In the genomic region with DNA sequence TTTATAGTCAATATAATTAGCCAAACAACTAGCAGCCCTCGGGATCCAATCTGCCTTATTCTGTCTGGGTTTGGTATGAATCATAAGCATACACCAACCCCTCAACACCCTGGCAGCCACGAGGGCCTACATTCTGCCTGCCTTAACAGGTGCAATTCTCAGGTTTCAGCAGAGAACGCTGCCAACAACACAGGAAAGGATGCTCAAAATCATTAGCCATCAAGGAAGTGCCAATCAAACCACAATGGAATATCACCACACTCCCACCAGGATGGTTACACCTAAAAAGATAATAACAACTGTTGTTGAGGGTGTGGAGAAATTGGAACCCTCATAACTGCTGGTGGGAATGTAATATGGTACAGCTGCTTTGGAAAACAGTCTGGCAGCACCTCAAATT, we compare ENCODE assay signal across 24 cellular contexts.
DNase-seq lines count a peak whose midpoint lies in the region; ATAC-seq and TF ChIP-seq lines count a peak whose summit lies in the region.
"Had no signal": no experiment of that assay in that cellular context is flagged by ENCODE, and none has a peak within 500 bp of the region (broad histone marks: within the 10 kb centered on the region; RNA-seq: fewer than 3 reads in every experiment).

No MANE protein-coding gene starts in this region.

- TF ChIP-seq CTCF in HEK293 (tag by site-specific recombination; IDR thresholded peaks at IDR 0.05) = no peak
- no peak for TF ChIP-seq CTCF in neutrophil (IDR thresholded peaks at IDR 0.05)
- TF ChIP-seq CTCF in ascending aorta (IDR thresholded peaks at IDR 0.05) = no peak

- POLR2A ChIA-PET in HEK293 (lab: Yijun Ruan, JAX) = no interaction called here

- DNase-seq in NCI-H1694 (lab: John Stamatoyannopoulos, UW) (peak; percentile 58), NCI-H446 treated with DMSO at 0.1 percent for 48 hours (lab: John Stamatoyannopoulos, UW) (peak; percentile 83), ascending aorta (ENCODE audit: low spot score in 2 of 2) (no peak)
- DNase-seq in stimulated activated naive CD8-positive, alpha-beta T cell treated with anti-CD3 and anti-CD28 coated beads, Interleukin-15, amount 100 ng/mL, for 72 hours = no peak
- no peak for DNase-seq in stimulated activated naive CD4-positive, alpha-beta T cell treated with Interleukin-2 at 50 U/mL for 16 hours (lab: John Stamatoyannopoulos, UW)
- no peak for DNase-seq in stimulated activated naive CD4-positive, alpha-beta T cell (lab: John Stamatoyannopoulos, UW)
- DNase-seq: activated CD4-positive, alpha-beta memory T cell treated with anti-CD3 and anti-CD28 coated beads, Interleukin-2, amount 10 ng/mL, durations not matched to agents 7 days and 5 days; activated T-cell treated with anti-CD3 and anti-CD28 coated beads, Interleukin-2, amount 50 U/mL, for 48 hours; AML-193; Caco-2; GDM1; kidney; natural killer cell; SIG-M5; stimulated activated CD4-positive, alpha-beta T cell treated with anti-CD3 and anti-CD28 coated beads, Interleukin-12 subunit alpha, Interleukin-12 subunit beta, amount 100 ng/mL, for 4 hours; thyroid gland; WERI-Rb-1 had no signal

- H3K9me3 Mint-ChIP-seq in stimulated activated naive CD8-positive, alpha-beta T cell treated with anti-CD3 and anti-CD28 coated beads, Interleukin-15, amount 100 ng/mL, for 72 hours = no peaks in the 10 kb centered on the region
- H3K9me3 Mint-ChIP-seq: activated CD4-positive, alpha-beta memory T cell treated with anti-CD3 and anti-CD28 coated beads, Interleukin-2, amount 10 ng/mL, durations not matched to agents 7 days and 5 days; activated naive CD4-positive, alpha-beta T cell treated with anti-CD3 and anti-CD28 coated beads, Interleukin-2, amount 50 U/mL, for 72 hours; natural killer cell; T-helper 1 cell treated with Interleukin-12 subunit alpha and Interleukin-12 subunit beta and Interleukin-4 antibody, amounts not matched to agents 30 μg/mL and 1 μg/mL, for 36 hours had no signal

- H3K4me1 ChIP-seq in HEK293 (ENCODE audit: control insufficient read depth, insufficient read depth, low read length) (peaks cover 12% of the 10 kb centered on the region), neutrophil (ENCODE audit: control insufficient read depth in 1 of 2, insufficient read depth in 1 of 2, low read depth in 1 of 2, low read length in 1 of 2) (peaks cover 46% of the 10 kb centered on the region in 2 experiments), ascending aorta (peaks cover 12 to 21% of the 10 kb centered on the region in 2 donors)
- H3K4me1 ChIP-seq: Caco-2 had no signal

- intact Hi-C loops in ascending aorta (cut with DNase I) = loop anchor here (10.0 kb wide), 1 partner anchor 169 kb away; no protein-coding TSS in a partner anchor

- no peak overlapping the region for H3K27ac Mint-ChIP-seq in stimulated activated naive CD8-positive, alpha-beta T cell treated with anti-CD3 and anti-CD28 coated beads, Interleukin-15, amount 100 ng/mL, for 72 hours
- H3K27ac Mint-ChIP-seq: activated CD4-positive, alpha-beta memory T cell treated with anti-CD3 and anti-CD28 coated beads, Interleukin-2, amount 10 ng/mL, durations not matched to agents 7 days and 5 days; activated naive CD4-positive, alpha-beta T cell treated with anti-CD3 and anti-CD28 coated beads, Interleukin-2, amount 50 U/mL, for 72 hours; natural killer cell; T-helper 1 cell treated with Interleukin-12 subunit alpha and Interleukin-12 subunit beta and Interleukin-4 antibody, amounts not matched to agents 30 μg/mL and 1 μg/mL, for 36 hours had no signal

- H3K27me3 ChIP-seq in neutrophil (no peaks in the 10 kb centered on the region), ascending aorta (no peaks in the 10 kb centered on the region)
- H3K27me3 ChIP-seq: hepatocyte, thyroid gland had no signal

- H3K27ac ChIP-seq in HEK293 (ENCODE audit: extremely low read depth, low read depth, low read length) (no peak overlapping the region), neutrophil (peak overlapping the region; percentile 7), ascending aorta (no peak overlapping the region)
- H3K27ac ChIP-seq: hepatocyte, prostate gland, thyroid gland, WERI-Rb-1 had no signal

- H3K4me3 ChIP-seq in HEK293 (ENCODE audit: low read depth, low read length) (no peak overlapping the region), neutrophil (ENCODE audit: low read depth in 1 of 2, low read length in 1 of 2) (no peak overlapping the region), ascending aorta (no peak overlapping the region)
- H3K4me3 ChIP-seq: hepatocyte, K562, prostate gland, thyroid gland had no signal

- H3K9me3 ChIP-seq in HEK293 (ENCODE audit: control insufficient read depth, insufficient read depth, low read depth, low read length) (no peaks in the 10 kb centered on the region), neutrophil (no peaks in the 10 kb centered on the region), ascending aorta (no peaks in the 10 kb centered on the region)
- H3K9me3 ChIP-seq: Caco-2, prostate gland, thyroid gland had no signal

- no peak overlapping the region for H3K4me3 Mint-ChIP-seq in stimulated activated naive CD8-positive, alpha-beta T cell treated with anti-CD3 and anti-CD28 coated beads, Interleukin-15, amount 100 ng/mL, for 72 hours
- H3K4me3 Mint-ChIP-seq: activated CD4-positive, alpha-beta memory T cell treated with anti-CD3 and anti-CD28 coated beads, Interleukin-2, amount 10 ng/mL, durations not matched to agents 7 days and 5 days; natural killer cell; T-helper 1 cell treated with Interleukin-12 subunit alpha and Interleukin-12 subunit beta and Interleukin-4 antibody, amounts not matched to agents 30 μg/mL and 1 μg/mL, for 36 hours had no signal

- H3K27me3 Mint-ChIP-seq in stimulated activated naive CD8-positive, alpha-beta T cell treated with anti-CD3 and anti-CD28 coated beads, Interleukin-15, amount 100 ng/mL, for 72 hours = no peaks in the 10 kb centered on the region
- H3K27me3 Mint-ChIP-seq: activated CD4-positive, alpha-beta memory T cell treated with anti-CD3 and anti-CD28 coated beads, Interleukin-2, amount 10 ng/mL, durations not matched to agents 7 days and 5 days had no signal

- CTCF ChIA-PET in HEK293 (lab: Yijun Ruan, JAX) = interaction anchor here (0.6 kb wide), 1 partner anchor 303 kb away, joined by 4 read pairs; no protein-coding TSS in a partner anchor

- H3K4me1 Mint-ChIP-seq in stimulated activated naive CD8-positive, alpha-beta T cell treated with anti-CD3 and anti-CD28 coated beads, Interleukin-15, amount 100 ng/mL, for 72 hours = peaks cover 9% of the 10 kb centered on the region
- H3K4me1 Mint-ChIP-seq: activated CD4-positive, alpha-beta memory T cell treated with anti-CD3 and anti-CD28 coated beads, Interleukin-2, amount 10 ng/mL, durations not matched to agents 7 days and 5 days had no signal

- H3K36me3 ChIP-seq in HEK293 (ENCODE audit: control insufficient read depth in 2 of 2, insufficient read depth in 1 of 2, low read length in 2 of 2) (peaks cover 0 to 4% of the 10 kb centered on the region in 2 experiments; a peak in 1 of 3 replicates), neutrophil (peaks cover 9% of the 10 kb centered on the region), ascending aorta (no peaks in the 10 kb centered on the region)
- H3K36me3 ChIP-seq: prostate gland, thyroid gland had no signal

- ATAC-seq in stimulated activated naive CD8-positive, alpha-beta T cell treated with anti-CD3 and anti-CD28 coated beads, Interleukin-15, amount 100 ng/mL, for 72 hours = no peak
- ATAC-seq: K562, natural killer cell had no signal

TF ChIP-seq in HEK293, 187 proteins besides CTCF, POLR2A, EP300 and RAD21:
- TF ChIP-seq, protein P1, sequence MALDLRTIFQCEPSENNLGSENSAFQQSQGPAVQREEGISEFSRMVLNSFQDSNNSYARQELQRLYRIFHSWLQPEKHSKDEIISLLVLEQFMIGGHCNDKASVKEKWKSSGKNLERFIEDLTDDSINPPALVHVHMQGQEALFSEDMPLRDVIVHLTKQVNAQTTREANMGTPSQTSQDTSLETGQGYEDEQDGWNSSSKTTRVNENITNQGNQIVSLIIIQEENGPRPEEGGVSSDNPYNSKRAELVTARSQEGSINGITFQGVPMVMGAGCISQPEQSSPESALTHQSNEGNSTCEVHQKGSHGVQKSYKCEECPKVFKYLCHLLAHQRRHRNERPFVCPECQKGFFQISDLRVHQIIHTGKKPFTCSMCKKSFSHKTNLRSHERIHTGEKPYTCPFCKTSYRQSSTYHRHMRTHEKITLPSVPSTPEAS (tag by site-specific recombination; IDR thresholded peaks at IDR 0.05) = no peak
- TF ChIP-seq ZBTB20 (tag by site-specific recombination; IDR thresholded peaks at IDR 0.05) (no peak), ZNF335 (tag by site-specific recombination; conservative IDR thresholded peaks at IDR 0.05) (0 out of 2 replicates have a peak, but pooled peaks have one; percentile 24), SCRT2 (tag by site-specific recombination; IDR thresholded peaks at IDR 0.05) (peak; percentile 80), KLF16 (tag by site-specific recombination; IDR thresholded peaks at IDR 0.05) (peak; percentile 11; the same call in 1 of the 2 replicates), SP7 (tag by site-specific recombination; IDR thresholded peaks at IDR 0.05) (peak; percentile 43; the same call in 1 of the 2 replicates), SCRT1 (tag by site-specific recombination; IDR thresholded peaks at IDR 0.05; ENCODE audit: borderline replicate concordance) (peak; percentile 87)
TF ChIP-seq in HEK293: peak in this region for 5.

Comparison
In these comparisons a context has a peak if more than half of its experiments do, and no peak if none do; other contexts are left out.
1. DNase-seq: peak in NCI-H1694 (single experiment) and NCI-H446 treated with DMSO at 0.1 percent for 48 hours (single experiment); none in stimulated activated naive CD8-positive, alpha-beta T cell treated with anti-CD3 and anti-CD28 coated beads, Interleukin-15, amount 100 ng/mL, for 72 hours (0 of 2), stimulated activated naive CD4-positive, alpha-beta T cell treated with Interleukin-2 at 50 U/mL for 16 hours (single experiment), stimulated activated naive CD4-positive, alpha-beta T cell (0 of 6) and ascending aorta (0 of 2).